In the genomic region with DNA sequence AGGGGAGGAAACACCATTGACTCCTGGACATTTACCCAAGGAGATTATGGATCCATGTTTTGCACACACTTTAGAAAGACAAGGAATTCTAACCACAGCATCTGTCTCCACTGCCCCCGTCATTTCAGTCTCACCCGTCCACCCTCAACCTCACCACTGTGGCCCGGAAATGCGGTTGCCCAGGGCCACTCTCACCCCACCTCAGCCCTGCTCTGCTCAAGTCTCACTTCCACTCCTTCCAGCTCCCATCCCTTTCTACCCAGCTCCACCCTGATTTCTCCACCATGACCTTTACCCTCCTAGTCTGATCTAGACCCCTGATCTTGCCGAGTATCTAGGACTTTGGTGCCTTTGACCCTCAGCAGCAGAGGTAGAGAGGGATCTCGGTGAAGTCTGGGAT, we compare ENCODE assay signal across 33 cellular contexts. TPM values are rescaled to one million over a fixed set of nuclear protein-coding genes. Genes with fewer than 3 reads are reported as not detected.
"Had no signal": no experiment of that assay in that cellular context is flagged by ENCODE, and none has a peak within 500 bp of the region (broad histone marks: within the 10 kb centered on the region; RNA-seq: fewer than 3 reads in every experiment).

No MANE protein-coding gene starts in this region.

- H3K4me1 ChIP-seq: ascending aorta, colonic mucosa had no signal

- DNase-seq: activated CD4-positive, alpha-beta memory T cell treated with anti-CD3 and anti-CD28 coated beads, Interleukin-2, amount 10 ng/mL, durations not matched to agents 7 days and 5 days; activated CD4-positive, alpha-beta T cell treated with anti-CD3 and anti-CD28 coated beads for 1 hour; activated CD4-positive, alpha-beta T cell treated with anti-CD3 and anti-CD28 coated beads for 4 hours; activated CD4-positive, alpha-beta T cell treated with anti-CD3 and anti-CD28 coated beads, Interleukin-2, amount 10 ng/mL, durations not matched to agents 7 days and 5 days; activated CD4-positive, alpha-beta T cell treated with anti-CD3 and anti-CD28 coated beads, Interleukin-2, amount 50 U/mL, for 4 hours; activated CD8-positive, alpha-beta memory T cell treated with anti-CD3 and anti-CD28 coated beads, Interleukin-2, amount 50 U/mL, for 48 hours; activated gamma-delta T cell; activated naive CD4-positive, alpha-beta T cell; activated naive CD4-positive, alpha-beta T cell treated with anti-CD3 and anti-CD28 coated beads, Interleukin-2, amount 10 ng/mL, durations not matched to agents 7 days and 5 days; activated naive CD8-positive, alpha-beta T cell treated with anti-CD3 and anti-CD28 coated beads, Interleukin-2, amount 10 ng/mL, durations not matched to agents 7 days and 5 days; activated T-cell treated with anti-CD3 and anti-CD28 coated beads for 4 hours; activated T-cell treated with anti-CD3 and anti-CD28 coated beads, Interleukin-2, amount 50 U/mL, for 24 hours; activated T-cell treated with anti-CD3 and anti-CD28 coated beads, Interleukin-2, amount 50 U/mL, for 72 hours; central memory CD4-positive, alpha-beta T cell; cerebellar nuclear complex; colonic mucosa; effector CD8-positive, alpha-beta T cell; esophagus squamous epithelium; foreskin melanocyte; heart right ventricle; T-helper 2 cell had no signal

- H3K36me3 Mint-ChIP-seq: activated naive CD4-positive, alpha-beta T cell treated with anti-CD3 and anti-CD28 coated beads, Interleukin-2, amount 10 ng/mL, durations not matched to agents 7 days and 5 days; activated naive CD4-positive, alpha-beta T cell treated with anti-CD3 and anti-CD28 coated beads, Interleukin-2, amount 50 U/mL, for 72 hours; activated naive CD8-positive, alpha-beta T cell treated with anti-CD3 and anti-CD28 coated beads, Interleukin-2, amount 10 ng/mL, durations not matched to agents 7 days and 5 days; brain; WTC11 had no signal

- H3K4me3 Mint-ChIP-seq: activated CD4-positive, alpha-beta memory T cell treated with anti-CD3 and anti-CD28 coated beads, Interleukin-2, amount 10 ng/mL, durations not matched to agents 7 days and 5 days; activated CD4-positive, alpha-beta T cell treated with anti-CD3 and anti-CD28 coated beads, Interleukin-2, amount 10 ng/mL, durations not matched to agents 7 days and 5 days; activated naive CD4-positive, alpha-beta T cell treated with anti-CD3 and anti-CD28 coated beads, Interleukin-2, amount 10 ng/mL, durations not matched to agents 7 days and 5 days; activated naive CD8-positive, alpha-beta T cell treated with anti-CD3 and anti-CD28 coated beads, Interleukin-2, amount 10 ng/mL, durations not matched to agents 7 days and 5 days; activated T-cell treated with anti-CD3 and anti-CD28 coated beads, Interleukin-2, amount 50 U/mL, for 24 hours; activated T-cell treated with anti-CD3 and anti-CD28 coated beads, Interleukin-2, amount 50 U/mL, for 72 hours; brain; WTC11 had no signal

- H3K27ac ChIP-seq: ascending aorta, breast epithelium, cardiac muscle cell, colonic mucosa, epithelial cell of prostate, esophagus squamous epithelium, gastroesophageal sphincter, heart right ventricle, VCaP had no signal

- H3K4me1 Mint-ChIP-seq: activated CD4-positive, alpha-beta memory T cell treated with anti-CD3 and anti-CD28 coated beads, Interleukin-2, amount 10 ng/mL, durations not matched to agents 7 days and 5 days; activated CD4-positive, alpha-beta T cell treated with anti-CD3 and anti-CD28 coated beads, Interleukin-2, amount 10 ng/mL, durations not matched to agents 7 days and 5 days; activated naive CD4-positive, alpha-beta T cell treated with anti-CD3 and anti-CD28 coated beads, Interleukin-2, amount 10 ng/mL, durations not matched to agents 7 days and 5 days; activated naive CD8-positive, alpha-beta T cell treated with anti-CD3 and anti-CD28 coated beads, Interleukin-2, amount 10 ng/mL, durations not matched to agents 7 days and 5 days had no signal

- H3K27me3 ChIP-seq: ascending aorta, breast epithelium, colonic mucosa had no signal

- H3K27ac Mint-ChIP-seq: activated CD4-positive, alpha-beta memory T cell treated with anti-CD3 and anti-CD28 coated beads, Interleukin-2, amount 10 ng/mL, durations not matched to agents 7 days and 5 days; activated CD4-positive, alpha-beta T cell treated with anti-CD3 and anti-CD28 coated beads, Interleukin-2, amount 10 ng/mL, durations not matched to agents 7 days and 5 days; activated naive CD4-positive, alpha-beta T cell treated with anti-CD3 and anti-CD28 coated beads, Interleukin-2, amount 10 ng/mL, durations not matched to agents 7 days and 5 days; activated naive CD4-positive, alpha-beta T cell treated with anti-CD3 and anti-CD28 coated beads, Interleukin-2, amount 50 U/mL, for 72 hours; activated naive CD8-positive, alpha-beta T cell treated with anti-CD3 and anti-CD28 coated beads, Interleukin-2, amount 10 ng/mL, durations not matched to agents 7 days and 5 days; activated T-cell treated with anti-CD3 and anti-CD28 coated beads, Interleukin-2, amount 50 U/mL, for 24 hours; activated T-cell treated with anti-CD3 and anti-CD28 coated beads, Interleukin-2, amount 50 U/mL, for 72 hours; WTC11 had no signal

- H3K9me3 Mint-ChIP-seq: activated CD4-positive, alpha-beta memory T cell treated with anti-CD3 and anti-CD28 coated beads, Interleukin-2, amount 10 ng/mL, durations not matched to agents 7 days and 5 days; activated CD4-positive, alpha-beta T cell treated with anti-CD3 and anti-CD28 coated beads, Interleukin-2, amount 10 ng/mL, durations not matched to agents 7 days and 5 days; activated naive CD4-positive, alpha-beta T cell treated with anti-CD3 and anti-CD28 coated beads, Interleukin-2, amount 10 ng/mL, durations not matched to agents 7 days and 5 days; activated naive CD4-positive, alpha-beta T cell treated with anti-CD3 and anti-CD28 coated beads, Interleukin-2, amount 50 U/mL, for 72 hours; activated naive CD8-positive, alpha-beta T cell treated with anti-CD3 and anti-CD28 coated beads, Interleukin-2, amount 10 ng/mL, durations not matched to agents 7 days and 5 days; activated T-cell treated with anti-CD3 and anti-CD28 coated beads, Interleukin-2, amount 50 U/mL, for 24 hours; activated T-cell treated with anti-CD3 and anti-CD28 coated beads, Interleukin-2, amount 50 U/mL, for 72 hours; WTC11 had no signal

- H3K9me3 ChIP-seq: ascending aorta, breast epithelium, colonic mucosa had no signal

- H3K4me3 ChIP-seq: ascending aorta, breast epithelium, cardiac muscle cell, colonic mucosa, esophagus squamous epithelium, gastroesophageal sphincter, heart right ventricle had no signal

- ATAC-seq: activated naive CD4-positive, alpha-beta T cell treated with anti-CD3 and anti-CD28 coated beads, Interleukin-2, amount 50 U/mL, for 72 hours; activated T-cell treated with anti-CD3 and anti-CD28 coated beads, Interleukin-2, amount 50 U/mL, for 72 hours; gastroesophageal sphincter; heart right ventricle; WTC11 had no signal

- H3K36me3 ChIP-seq: ascending aorta, breast epithelium, cardiac muscle cell, colonic mucosa, esophagus squamous epithelium, gastroesophageal sphincter, heart right ventricle had no signal

RNA-seq across cellular contexts. Expression of gene KCNIP1, which starts 7.2 kb away (rescaled TPM):
- total RNA-seq: activated CD4-positive, alpha-beta memory T cell treated with anti-CD3 and anti-CD28 coated beads, Interleukin-2, amount 10 ng/mL, durations not matched to agents 7 days and 5 days; activated CD4-positive, alpha-beta T cell treated with anti-CD3 and anti-CD28 coated beads, Interleukin-2, amount 10 ng/mL, durations not matched to agents 7 days and 5 days; activated naive CD4-positive, alpha-beta T cell treated with anti-CD3 and anti-CD28 coated beads, Interleukin-2, amount 50 U/mL, for 72 hours; activated naive CD8-positive, alpha-beta T cell treated with anti-CD3 and anti-CD28 coated beads, Interleukin-2, amount 10 ng/mL, durations not matched to agents 7 days and 5 days; activated T-cell treated with anti-CD3 and anti-CD28 coated beads, Interleukin-2, amount 50 U/mL, for 72 hours; ascending aorta; esophagus squamous epithelium; fibroblast of lung; fibroblast of villous mesenchyme had no signal
- polyA plus RNA-seq: cardiac muscle cell, endothelial cell of umbilical vein, fibroblast of lung had no signal
